In the genomic region with DNA sequence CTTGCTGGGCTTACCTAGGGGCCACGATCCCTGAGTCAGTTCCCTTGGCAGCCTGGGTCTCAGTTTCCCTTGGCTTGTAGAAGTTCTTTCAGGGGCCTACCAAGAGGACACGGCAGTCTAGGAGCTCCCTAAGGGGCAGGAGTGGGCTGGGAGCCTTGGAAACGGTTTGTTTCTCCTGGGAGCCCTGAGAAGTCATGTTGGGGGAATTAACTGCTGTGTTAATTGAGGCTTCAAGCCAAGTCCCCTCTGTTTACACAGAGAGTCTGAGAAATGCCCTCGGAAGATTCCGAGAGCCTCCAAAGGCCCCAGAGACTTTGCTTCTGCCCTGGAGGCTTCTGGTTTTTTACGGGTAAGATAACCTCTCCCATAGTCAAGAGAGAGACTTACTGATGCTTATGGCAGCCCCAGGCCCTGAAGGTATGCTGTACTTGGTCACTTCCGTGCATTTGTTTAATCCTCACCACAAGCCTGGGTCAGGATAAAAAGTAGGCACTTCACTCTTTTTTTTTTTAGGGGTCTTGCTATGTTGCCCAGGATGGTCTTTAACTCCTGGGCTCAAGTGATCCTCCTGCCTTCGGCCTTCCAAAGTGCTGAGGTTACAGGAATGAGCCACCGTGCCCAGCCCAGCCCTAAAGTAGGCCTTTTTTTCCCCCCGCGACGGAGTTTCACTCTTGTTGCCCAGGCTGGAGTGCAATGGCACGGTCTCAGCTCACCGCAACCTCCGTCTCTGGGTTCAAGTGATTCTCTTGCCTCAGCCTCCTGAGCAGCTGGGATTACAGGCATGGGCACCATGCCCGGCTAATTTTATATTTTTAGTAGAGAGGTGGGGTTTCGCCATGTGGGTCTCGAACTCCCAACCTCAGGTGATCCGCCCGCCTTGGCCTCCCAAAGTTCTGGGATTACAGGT, we compare ENCODE assay signal across 1 cellular context.
TF ChIP-seq lines count a peak whose summit lies in the region.

No MANE protein-coding gene starts in this region.

TF ChIP-seq in liver, 16 proteins besides CTCF, POLR2A, EP300 and RAD21:
- TF ChIP-seq, protein P1, sequence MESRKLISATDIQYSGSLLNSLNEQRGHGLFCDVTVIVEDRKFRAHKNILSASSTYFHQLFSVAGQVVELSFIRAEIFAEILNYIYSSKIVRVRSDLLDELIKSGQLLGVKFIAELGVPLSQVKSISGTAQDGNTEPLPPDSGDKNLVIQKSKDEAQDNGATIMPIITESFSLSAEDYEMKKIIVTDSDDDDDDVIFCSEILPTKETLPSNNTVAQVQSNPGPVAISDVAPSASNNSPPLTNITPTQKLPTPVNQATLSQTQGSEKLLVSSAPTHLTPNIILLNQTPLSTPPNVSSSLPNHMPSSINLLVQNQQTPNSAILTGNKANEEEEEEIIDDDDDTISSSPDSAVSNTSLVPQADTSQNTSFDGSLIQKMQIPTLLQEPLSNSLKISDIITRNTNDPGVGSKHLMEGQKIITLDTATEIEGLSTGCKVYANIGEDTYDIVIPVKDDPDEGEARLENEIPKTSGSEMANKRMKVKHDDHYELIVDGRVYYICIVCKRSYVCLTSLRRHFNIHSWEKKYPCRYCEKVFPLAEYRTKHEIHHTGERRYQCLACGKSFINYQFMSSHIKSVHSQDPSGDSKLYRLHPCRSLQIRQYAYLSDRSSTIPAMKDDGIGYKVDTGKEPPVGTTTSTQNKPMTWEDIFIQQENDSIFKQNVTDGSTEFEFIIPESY (IDR thresholded peaks at IDR 0.05), result no peak
- no peak for TF ChIP-seq FOXA1 (IDR thresholded peaks at IDR 0.05)
- no peak for TF ChIP-seq YY1 (IDR thresholded peaks at IDR 0.05)
- TF ChIP-seq, protein P2, sequence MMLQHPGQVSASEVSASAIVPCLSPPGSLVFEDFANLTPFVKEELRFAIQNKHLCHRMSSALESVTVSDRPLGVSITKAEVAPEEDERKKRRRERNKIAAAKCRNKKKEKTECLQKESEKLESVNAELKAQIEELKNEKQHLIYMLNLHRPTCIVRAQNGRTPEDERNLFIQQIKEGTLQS (IDR thresholded peaks at IDR 0.05), result no peak
- TF ChIP-seq GABPA (IDR thresholded peaks at IDR 0.05 in 1 of 2, conservative IDR thresholded peaks at IDR 0.05 in 1 of 2), result no peak
- TF ChIP-seq, protein P3, sequence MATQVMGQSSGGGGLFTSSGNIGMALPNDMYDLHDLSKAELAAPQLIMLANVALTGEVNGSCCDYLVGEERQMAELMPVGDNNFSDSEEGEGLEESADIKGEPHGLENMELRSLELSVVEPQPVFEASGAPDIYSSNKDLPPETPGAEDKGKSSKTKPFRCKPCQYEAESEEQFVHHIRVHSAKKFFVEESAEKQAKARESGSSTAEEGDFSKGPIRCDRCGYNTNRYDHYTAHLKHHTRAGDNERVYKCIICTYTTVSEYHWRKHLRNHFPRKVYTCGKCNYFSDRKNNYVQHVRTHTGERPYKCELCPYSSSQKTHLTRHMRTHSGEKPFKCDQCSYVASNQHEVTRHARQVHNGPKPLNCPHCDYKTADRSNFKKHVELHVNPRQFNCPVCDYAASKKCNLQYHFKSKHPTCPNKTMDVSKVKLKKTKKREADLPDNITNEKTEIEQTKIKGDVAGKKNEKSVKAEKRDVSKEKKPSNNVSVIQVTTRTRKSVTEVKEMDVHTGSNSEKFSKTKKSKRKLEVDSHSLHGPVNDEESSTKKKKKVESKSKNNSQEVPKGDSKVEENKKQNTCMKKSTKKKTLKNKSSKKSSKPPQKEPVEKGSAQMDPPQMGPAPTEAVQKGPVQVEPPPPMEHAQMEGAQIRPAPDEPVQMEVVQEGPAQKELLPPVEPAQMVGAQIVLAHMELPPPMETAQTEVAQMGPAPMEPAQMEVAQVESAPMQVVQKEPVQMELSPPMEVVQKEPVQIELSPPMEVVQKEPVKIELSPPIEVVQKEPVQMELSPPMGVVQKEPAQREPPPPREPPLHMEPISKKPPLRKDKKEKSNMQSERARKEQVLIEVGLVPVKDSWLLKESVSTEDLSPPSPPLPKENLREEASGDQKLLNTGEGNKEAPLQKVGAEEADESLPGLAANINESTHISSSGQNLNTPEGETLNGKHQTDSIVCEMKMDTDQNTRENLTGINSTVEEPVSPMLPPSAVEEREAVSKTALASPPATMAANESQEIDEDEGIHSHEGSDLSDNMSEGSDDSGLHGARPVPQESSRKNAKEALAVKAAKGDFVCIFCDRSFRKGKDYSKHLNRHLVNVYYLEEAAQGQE (IDR thresholded peaks at IDR 0.05), result no peak
- TF ChIP-seq NR2F2 (IDR thresholded peaks at IDR 0.05), result no peak
- TF ChIP-seq RXRA (IDR thresholded peaks at IDR 0.05), result no peak
- no peak for TF ChIP-seq FOXA2 (IDR thresholded peaks at IDR 0.05)
- no peak for TF ChIP-seq EGR1 (IDR thresholded peaks at IDR 0.05; ENCODE audit: low read depth in 2 of 2)
- TF ChIP-seq, protein P4, sequence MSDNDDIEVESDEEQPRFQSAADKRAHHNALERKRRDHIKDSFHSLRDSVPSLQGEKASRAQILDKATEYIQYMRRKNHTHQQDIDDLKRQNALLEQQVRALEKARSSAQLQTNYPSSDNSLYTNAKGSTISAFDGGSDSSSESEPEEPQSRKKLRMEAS (IDR thresholded peaks at IDR 0.05), result no peak
- no peak for TF ChIP-seq JUND (IDR thresholded peaks at IDR 0.05)
TF ChIP-seq in liver: peak in this region for 0.
